13 cellular contexts compared by ENCODE assay signal in genomic region chr22:42072606-42073330, GRCh38. TPM values are rescaled to one million over a fixed set of nuclear protein-coding genes. Genes with fewer than 3 reads are reported as not detected.
DNase-seq lines count a peak whose midpoint lies in the region; ATAC-seq and TF ChIP-seq lines count a peak whose summit lies in the region.
"Had no signal": no experiment of that assay in that cellular context is flagged by ENCODE, and none has a peak within 500 bp of the region (broad histone marks: within the 10 kb centered on the region; RNA-seq: fewer than 3 reads in every experiment).

No MANE protein-coding gene starts in this region.

- intact Hi-C loops in activated CD8-positive, alpha-beta T cell treated with anti-CD3 and anti-CD28 coated beads for 36 hours (cut with micrococcal nuclease) = loop anchor here (10.0 kb wide), 1 partner anchor 128 kb away; the partner anchor contains the start of gene CENPM
- intact Hi-C loops in left ventricle myocardium superior (cut with micrococcal nuclease) = no loop called here

- H3K4me3 ChIP-seq in BE2C (ENCODE audit: low read depth, low read length) (no peak overlapping the region), MM.1S (ENCODE audit: low read length) (no peak overlapping the region)
- H3K4me3 ChIP-seq in effector memory CD4-positive, alpha-beta T cell (ENCODE audit: insufficient read depth, low read depth, low read length, poor library complexity, severe bottlenecking) = no peak overlapping the region

- H3K9me2 ChIP-seq in MM.1S (replicated peaks; ENCODE audit: insufficient read depth, low read length) = no peaks in the 10 kb centered on the region

- H3K4me1 Mint-ChIP-seq in activated CD8-positive, alpha-beta T cell treated with anti-CD3 and anti-CD28 coated beads for 36 hours (ENCODE audit: low read depth) = peaks cover 23% of the 10 kb centered on the region

- no peak overlapping the region for H3K27ac ChIP-seq in effector memory CD4-positive, alpha-beta T cell (ENCODE audit: insufficient read depth, low read length, poor library complexity, severe bottlenecking)
- H3K27ac ChIP-seq in MM.1S (ENCODE audit: low read length) = no peak overlapping the region

- TF ChIP-seq CTCF in BE2C (IDR thresholded peaks at IDR 0.05; ENCODE audit: low read depth, low read length) (0 out of 2 replicates have a peak, but pooled peaks have one; percentile 3), GM12873 (IDR thresholded peaks at IDR 0.05; ENCODE audit: insufficient read depth, low read depth, low read length, missing control alignments) (peak; percentile 27), MM.1S (IDR thresholded peaks at IDR 0.05; ENCODE audit: low read length) (no peak)
- no peak for TF ChIP-seq CTCF in activated CD8-positive, alpha-beta T cell treated with anti-CD3 and anti-CD28 coated beads for 36 hours (IDR thresholded peaks at IDR 0.05)

- no peak for DNase-seq in BE2C
- peak; percentile 26 for DNase-seq in activated CD8-positive, alpha-beta T cell treated with anti-CD3 and anti-CD28 coated beads for 36 hours
- no peak for DNase-seq in left ventricle myocardium superior
- no peak for DNase-seq in NCI-H2029 (lab: John Stamatoyannopoulos, UW)
- DNase-seq in effector memory CD4-positive, alpha-beta T cell = no peak
- DNase-seq in MM.1S = no peak
- DNase-seq in NCI-H226 = no peak
- DNase-seq: activated CD4-positive, CD25-positive, alpha-beta regulatory T cell; COR-L47; NCI-H2107 had no signal

- CTCF ChIA-PET in activated CD8-positive, alpha-beta T cell treated with anti-CD3 and anti-CD28 coated beads for 36 hours (lab: Charles Lee) = no interaction called here

- H3K36me3 ChIP-seq in BE2C = no peaks in the 10 kb centered on the region
- no peaks in the 10 kb centered on the region for H3K36me3 ChIP-seq in effector memory CD4-positive, alpha-beta T cell (ENCODE audit: control insufficient read depth, insufficient read depth, low read length)
- H3K36me3 ChIP-seq in MM.1S (replicated peaks; ENCODE audit: insufficient read depth, low read length) = no peaks in the 10 kb centered on the region

- H3K4me3 Mint-ChIP-seq in activated CD8-positive, alpha-beta T cell treated with anti-CD3 and anti-CD28 coated beads for 36 hours = peak overlapping the region; percentile 50

- H3K9me3 ChIP-seq in BE2C (no peaks in the 10 kb centered on the region), MM.1S (replicated peaks; ENCODE audit: insufficient read depth, low read length) (no peaks in the 10 kb centered on the region)
- H3K9me3 ChIP-seq in effector memory CD4-positive, alpha-beta T cell (ENCODE audit: control insufficient read depth, low read length) = no peaks in the 10 kb centered on the region
- H3K9me3 ChIP-seq: esophagus muscularis mucosa had no signal

- H3K36me3 Mint-ChIP-seq in activated CD8-positive, alpha-beta T cell treated with anti-CD3 and anti-CD28 coated beads for 36 hours (ENCODE audit: low read depth) = no peaks in the 10 kb centered on the region

- no peaks in the 10 kb centered on the region for H3K27me3 ChIP-seq in BE2C
- H3K27me3 ChIP-seq in effector memory CD4-positive, alpha-beta T cell (replicated peaks; ENCODE audit: control insufficient read depth, insufficient read depth, low read length, poor library complexity, severe bottlenecking) = no peaks in the 10 kb centered on the region
- H3K27me3 ChIP-seq in MM.1S (replicated peaks; ENCODE audit: insufficient read depth, low read length) = no peaks in the 10 kb centered on the region
- H3K27me3 ChIP-seq: esophagus muscularis mucosa had no signal

- no peak overlapping the region for H2AFZ ChIP-seq in MM.1S (ENCODE audit: low read length)

- H3K4me1 ChIP-seq in BE2C (peaks cover 3% of the 10 kb centered on the region; the same call in 1 of the 2 replicates), MM.1S (ENCODE audit: low read length) (peaks cover 12% of the 10 kb centered on the region)
- peaks cover 28% of the 10 kb centered on the region for H3K4me1 ChIP-seq in effector memory CD4-positive, alpha-beta T cell (ENCODE audit: control insufficient read depth, insufficient read depth, low read length, poor library complexity, severe bottlenecking)

- H3K9me3 Mint-ChIP-seq in activated CD8-positive, alpha-beta T cell treated with anti-CD3 and anti-CD28 coated beads for 36 hours = no peaks in the 10 kb centered on the region

- POLR2A ChIA-PET in activated CD8-positive, alpha-beta T cell treated with anti-CD3 and anti-CD28 coated beads for 36 hours (lab: Charles Lee) = no interaction called here

- H3K4me2 ChIP-seq in MM.1S (ENCODE audit: low read depth, low read length) = no peak overlapping the region

- ATAC-seq in activated CD8-positive, alpha-beta T cell treated with anti-CD3 and anti-CD28 coated beads for 36 hours = no peak
- ATAC-seq in left ventricle myocardium superior = peak; percentile 33

- H3K27ac Mint-ChIP-seq in activated CD8-positive, alpha-beta T cell treated with anti-CD3 and anti-CD28 coated beads for 36 hours = peak overlapping the region; percentile 61

- H4K20me1 ChIP-seq in MM.1S (ENCODE audit: insufficient read depth, low read length) = no peaks in the 10 kb centered on the region

- no peaks in the 10 kb centered on the region for H3K27me3 Mint-ChIP-seq in activated CD8-positive, alpha-beta T cell treated with anti-CD3 and anti-CD28 coated beads for 36 hours

- no peak overlapping the region for H3K9ac ChIP-seq in MM.1S (ENCODE audit: low read length)

- H3F3A ChIP-seq in MM.1S (ENCODE audit: insufficient read depth, low read length) = peaks cover 13% of the 10 kb centered on the region; the same call in 1 of the 2 replicates

- H3K79me2 ChIP-seq in MM.1S (ENCODE audit: low read length) = no peaks in the 10 kb centered on the region

RNA-seq across cellular contexts. Expression of gene PHETA2, which starts 1.3 kb away (rescaled TPM):
- polyA plus RNA-seq in BE2C (2012; ENCODE audit: insufficient read depth, insufficient read length, low read depth) = 0.37 TPM
- total RNA-seq in activated CD8-positive, alpha-beta T cell treated with anti-CD3 and anti-CD28 coated beads for 36 hours = 1 to 10 TPM in 1 of 2 experiments, under 1 TPM in 1; 0.97 to 1.3 TPM
- total RNA-seq in left ventricle myocardium superior = 2.7 TPM
- total RNA-seq: HT1080 had no signal

RNA-seq across cellular contexts. Expression of gene NAGA, which starts 2.2 kb away (rescaled TPM):
- 14.2 TPM for polyA plus RNA-seq in BE2C (2012; ENCODE audit: insufficient read depth, insufficient read length, low read depth)
- 1 to 10 TPM; 9.3 to 9.4 TPM for total RNA-seq in activated CD8-positive, alpha-beta T cell treated with anti-CD3 and anti-CD28 coated beads for 36 hours
- 13.4 TPM for total RNA-seq in left ventricle myocardium superior

RNA-seq across cellular contexts. Expression of gene SMDT1, which starts 6.7 kb away (rescaled TPM):
- 216 TPM for polyA plus RNA-seq in BE2C (2012; ENCODE audit: insufficient read depth, insufficient read length, low read depth)
- total RNA-seq in activated CD8-positive, alpha-beta T cell treated with anti-CD3 and anti-CD28 coated beads for 36 hours = 10 to 100 TPM; 51.7 to 61.2 TPM
- 165 TPM for total RNA-seq in left ventricle myocardium superior

RNA-seq across cellular contexts. Expression of gene NDUFA6, which starts 17.8 kb away (rescaled TPM):
- polyA plus RNA-seq in BE2C (2012; ENCODE audit: insufficient read depth, insufficient read length, low read depth) = 240 TPM
- total RNA-seq in activated CD8-positive, alpha-beta T cell treated with anti-CD3 and anti-CD28 coated beads for 36 hours = 10 to 100 TPM; 92.8 to 93.8 TPM
- 316 TPM for total RNA-seq in left ventricle myocardium superior

RNA-seq across cellular contexts. Expression of gene CYP2D6, which starts 57.8 kb away (rescaled TPM):
- 6.7 TPM for polyA plus RNA-seq in BE2C (2012; ENCODE audit: insufficient read depth, insufficient read length, low read depth)
- total RNA-seq in activated CD8-positive, alpha-beta T cell treated with anti-CD3 and anti-CD28 coated beads for 36 hours = 1 to 10 TPM; 1.5 to 2.0 TPM
- not detected for total RNA-seq in left ventricle myocardium superior

Comparison
In these comparisons a context has a peak if more than half of its experiments do, and no peak if none do; other contexts are left out.
1. CTCF ChIP-seq: peak in BE2C (single experiment) and GM12873 (single experiment); none in activated CD8-positive, alpha-beta T cell treated with anti-CD3 and anti-CD28 coated beads for 36 hours (single experiment) and MM.1S (single experiment).